ENCODE assay signal across 16 cellular contexts in the genomic region with DNA sequence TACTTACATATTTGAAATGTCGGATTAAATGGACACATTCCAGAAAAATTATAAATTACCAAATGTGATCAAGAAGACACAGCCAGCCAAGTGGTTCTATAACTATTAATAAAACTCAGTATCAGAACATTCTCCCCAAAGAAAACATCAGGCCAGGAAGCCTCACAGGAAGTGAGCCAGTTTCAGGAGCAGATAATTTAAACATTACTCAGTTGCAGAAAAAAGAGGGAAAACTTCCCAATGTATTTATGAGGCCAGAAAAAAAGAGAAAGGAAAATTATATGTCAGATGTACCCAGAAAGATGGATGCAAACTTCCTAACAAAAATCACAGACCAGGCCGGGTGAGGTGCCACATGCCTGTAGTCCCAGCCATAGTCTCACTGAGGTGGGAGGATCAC.
"Had no signal": no experiment of that assay in that cellular context is flagged by ENCODE, and none has a peak within 500 bp of the region (broad histone marks: within the 10 kb centered on the region; RNA-seq: fewer than 3 reads in every experiment).

No MANE protein-coding gene starts in this region.

- H3K4me3 ChIP-seq: coronary artery, gastroesophageal sphincter, heart right ventricle, right atrium auricular region, skin epidermis, transverse colon, vagina had no signal

- H3K4me3 Mint-ChIP-seq: activated CD4-positive, alpha-beta T cell treated with anti-CD3 and anti-CD28 coated beads, Interleukin-2, amount 10 ng/mL, durations not matched to agents 24 days and 14 days; naive B cell had no signal

- H3K4me1 Mint-ChIP-seq: activated CD4-positive, alpha-beta T cell treated with anti-CD3 and anti-CD28 coated beads, Interleukin-2, amount 10 ng/mL, durations not matched to agents 24 days and 14 days had no signal

- H3K27ac ChIP-seq: coronary artery, gastroesophageal sphincter, right atrium auricular region, skin epidermis, transverse colon, vagina had no signal

- H3K4me1 ChIP-seq: gastroesophageal sphincter, right atrium auricular region, transverse colon, vagina had no signal

- H3K36me3 Mint-ChIP-seq: naive B cell had no signal

- H3K9me3 ChIP-seq: vagina had no signal

- H3K36me3 ChIP-seq: right atrium auricular region, transverse colon had no signal

- H3K27me3 ChIP-seq: gastroesophageal sphincter, heart right ventricle, right atrium auricular region, transverse colon, vagina had no signal

- FAIRE-seq: islet of Langerhans had no signal

- DNase-seq: activated CD4-positive, alpha-beta T cell treated with anti-CD3 and anti-CD28 coated beads, Interleukin-2, amount 10 ng/mL, durations not matched to agents 24 days and 14 days; activated CD4-positive, CD25-positive, alpha-beta regulatory T cell; activated naive CD4-positive, alpha-beta T cell treated with anti-CD3 and anti-CD28 coated beads, Interleukin-2, amount 50 U/mL, for 16 hours; effector CD8-positive, alpha-beta T cell; heart right ventricle; naive B cell; stimulated activated CD4-positive, alpha-beta T cell treated with anti-CD3 and anti-CD28 coated beads, Interleukin-15, amount 100 ng/mL, for 24 hours; stimulated activated CD4-positive, alpha-beta T cell treated with anti-CD3 and anti-CD28 coated beads, Interleukin-4, amount 100 ng/mL, for 24 hours; stimulated activated naive CD4-positive, alpha-beta T cell; transverse colon had no signal

- H3K27me3 Mint-ChIP-seq: activated CD4-positive, alpha-beta T cell treated with anti-CD3 and anti-CD28 coated beads, Interleukin-2, amount 10 ng/mL, durations not matched to agents 24 days and 14 days; naive B cell had no signal

- H3K27ac Mint-ChIP-seq: activated CD4-positive, alpha-beta T cell treated with anti-CD3 and anti-CD28 coated beads, Interleukin-2, amount 10 ng/mL, durations not matched to agents 24 days and 14 days had no signal
